ENCODE assay signal across 8 cellular contexts in the genomic region with DNA sequence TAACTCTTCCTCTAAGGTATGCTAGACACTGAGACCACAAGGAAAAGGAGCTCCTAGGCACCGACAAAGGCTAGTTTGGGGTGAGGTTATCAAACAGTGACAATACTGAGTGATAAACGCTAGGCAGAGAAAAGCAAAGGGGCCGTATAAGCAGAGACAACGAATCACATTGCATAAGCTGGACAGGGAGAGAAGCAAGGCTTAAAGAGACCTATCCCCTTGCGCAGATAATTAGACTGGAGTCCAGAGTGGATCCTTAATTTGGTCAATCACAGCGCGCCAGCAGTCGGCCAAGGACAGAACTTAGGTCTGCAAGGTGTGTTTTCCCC. TPM values are rescaled to one million over a fixed set of nuclear protein-coding genes. Genes with fewer than 3 reads are reported as not detected.
DNase-seq lines count a peak whose midpoint lies in the region; TF ChIP-seq lines count a peak whose summit lies in the region.

No MANE protein-coding gene starts in this region.

- TF ChIP-seq CTCF in H9 (conservative IDR thresholded peaks at IDR 0.05), result no peak
- TF ChIP-seq CTCF in smooth muscle cell (IDR thresholded peaks at IDR 0.05; ENCODE audit: borderline replicate concordance, insufficient read depth, poor library complexity, severe bottlenecking), result no peak

- peaks cover 7% of the 10 kb centered on the region for H3K79me1 ChIP-seq in H9 (ENCODE audit: insufficient read depth, low read depth, low read length, poor library complexity, severe bottlenecking)

- H3K36me3 Mint-ChIP-seq in H9 (ENCODE audit: insufficient read depth in 1 of 3, low read depth in 3 of 3), result peaks cover 16 to 30% (median 27%) of the 10 kb centered on the region in 3 experiments; a peak in 6 of 7 replicates
- H3K36me3 Mint-ChIP-seq in activated T-helper 2 cell treated with anti-CD3 and anti-CD28 coated beads, Interferon-gamma antibody, Interleukin-2, Interleukin-4, amounts not matched to agents 10 μg/mL and 5 μg/mL and 100 μg/mL, durations not matched to agents 14 hours and 24 hours and 36 hours (ENCODE audit: low read depth), result peaks cover 35% of the 10 kb centered on the region

- H2AFZ ChIP-seq in ACC112 (ENCODE audit: low read length, unreplicated experiment) (peak overlapping the region; percentile 75), H9 (ENCODE audit: low read length) (no peak overlapping the region), smooth muscle cell (ENCODE audit: low read depth) (peak overlapping the region; percentile 88)

- peak overlapping the region; percentile 99 to 100 for H3K4me3 Mint-ChIP-seq in H9
- H3K4me3 Mint-ChIP-seq in activated T-helper 2 cell treated with anti-CD3 and anti-CD28 coated beads, Interferon-gamma antibody, Interleukin-2, Interleukin-4, amounts not matched to agents 10 μg/mL and 5 μg/mL and 100 μg/mL, durations not matched to agents 14 hours and 24 hours and 36 hours (ENCODE audit: low read depth), result peak overlapping the region; percentile 99

- peaks cover 3% of the 10 kb centered on the region for H3F3A ChIP-seq in smooth muscle cell (ENCODE audit: low read depth)

- H4K20me1 ChIP-seq in H9 (ENCODE audit: control insufficient read depth, insufficient read depth, insufficient read length) (no peaks in the 10 kb centered on the region), smooth muscle cell (ENCODE audit: low read depth) (peaks cover 16% of the 10 kb centered on the region)

- no peak for DNase-seq in H9
- no peak for DNase-seq in activated T-helper 2 cell treated with anti-CD3 and anti-CD28 coated beads, Interferon-gamma antibody, Interleukin-2, Interleukin-4, amounts not matched to agents 10 μg/mL and 5 μg/mL and 100 μg/mL, durations not matched to agents 14 hours and 24 hours and 36 hours (ENCODE audit: low spot score)
- DNase-seq in smooth muscle cell (lab: John Stamatoyannopoulos, UW; ENCODE audit: unreplicated experiment), result no peak
- no peak for DNase-seq in activated CD8-positive, alpha-beta memory T cell treated with anti-CD3 and anti-CD28 coated beads, Interleukin-2, amount 50 U/mL, for 48 hours
- no peak for DNase-seq in D341Med (ENCODE audit: low spot score)
- DNase-seq in activated CD4-positive, alpha-beta T cell treated with anti-CD3 and anti-CD28 coated beads, Interleukin-2, amount 50 U/mL, for 48 hours, result no peak

- H2BK12ac ChIP-seq in H9 (ENCODE audit: insufficient read length, low read depth, low read length), result no peak overlapping the region

- H4K5ac ChIP-seq in H9 (ENCODE audit: insufficient read length, low read depth, low read length), result peak overlapping the region; percentile 45

- H3K9ac ChIP-seq in H9 (ENCODE audit: extremely low read depth, insufficient read length, low read length), result peak overlapping the region; percentile 93
- peak overlapping the region; percentile 99 for H3K9ac ChIP-seq in smooth muscle cell (ENCODE audit: low read depth)

- H3K27me3 ChIP-seq in ACC112 (ENCODE audit: insufficient read depth, low read length) (no peaks in the 10 kb centered on the region), H9 (ENCODE audit: insufficient read depth, low read length) (no peaks in the 10 kb centered on the region), smooth muscle cell (ENCODE audit: low read depth) (no peaks in the 10 kb centered on the region)

- H3K9me3 Mint-ChIP-seq in H9, result no peaks in the 10 kb centered on the region
- H3K9me3 Mint-ChIP-seq in activated T-helper 2 cell treated with anti-CD3 and anti-CD28 coated beads, Interferon-gamma antibody, Interleukin-2, Interleukin-4, amounts not matched to agents 10 μg/mL and 5 μg/mL and 100 μg/mL, durations not matched to agents 14 hours and 24 hours and 36 hours, result no peaks in the 10 kb centered on the region

- H3K79me2 ChIP-seq in ACC112 (ENCODE audit: control insufficient read depth, insufficient read depth, low read length, unreplicated experiment) (peaks cover 36% of the 10 kb centered on the region), H9 (ENCODE audit: insufficient read depth, low read length) (peaks cover 9% of the 10 kb centered on the region), smooth muscle cell (ENCODE audit: low read depth) (peaks cover 56% of the 10 kb centered on the region)

- no peak overlapping the region for H2AK5ac ChIP-seq in H9 (ENCODE audit: insufficient read length, low read length)

- H3K14ac ChIP-seq in H9 (ENCODE audit: insufficient read depth, low read length), result peak overlapping the region; percentile 85

- H3K27ac ChIP-seq in ACC112 (ENCODE audit: low read depth, low read length) (peak overlapping the region; percentile 82), H9 (ENCODE audit: insufficient read length, low read depth, low read length) (no peak overlapping the region), smooth muscle cell (ENCODE audit: low read depth) (peak overlapping the region; percentile 93)

- H3K4ac ChIP-seq in H9 (ENCODE audit: low read depth, low read length), result no peak overlapping the region

- H3K18ac ChIP-seq in H9 (ENCODE audit: insufficient read length, low read depth, low read length), result peak overlapping the region; percentile 98

- H4K8ac ChIP-seq in H9 (replicated peaks; ENCODE audit: insufficient read length, low read depth, low read length), result no peak overlapping the region

- H3K36me3 ChIP-seq in ACC112 (ENCODE audit: insufficient read depth, low read length) (peaks cover 16% of the 10 kb centered on the region; the same call in 1 of the 2 replicates), smooth muscle cell (ENCODE audit: low read depth) (peaks cover 9% of the 10 kb centered on the region)

- no peak overlapping the region for H3K23ac ChIP-seq in H9 (ENCODE audit: insufficient read length, low read depth, low read length)

- no peak overlapping the region for H2BK15ac ChIP-seq in H9 (ENCODE audit: low read depth, low read length)

- no CpG with 5 or more reads among the region's 8 CpGs for WGBS in H9 (ENCODE audit: extremely low coverage, insufficient read length, low lambda C conversion rate)
- WGBS in smooth muscle cell (ENCODE audit: low lambda C conversion rate), result 2% methylated on average over 8 of the region's 8 CpGs

- H3K56ac ChIP-seq in H9 (ENCODE audit: insufficient read length, low read depth, low read length), result no peak overlapping the region

- no peaks in the 10 kb centered on the region; the same call in none of the 2 replicates for H3K27me3 Mint-ChIP-seq in H9 (ENCODE audit: low read depth)
- H3K27me3 Mint-ChIP-seq in activated T-helper 2 cell treated with anti-CD3 and anti-CD28 coated beads, Interferon-gamma antibody, Interleukin-2, Interleukin-4, amounts not matched to agents 10 μg/mL and 5 μg/mL and 100 μg/mL, durations not matched to agents 14 hours and 24 hours and 36 hours (ENCODE audit: low read depth), result no peaks in the 10 kb centered on the region

- H3T11ph ChIP-seq in H9 (ENCODE audit: low read length), result no peak overlapping the region

- H3K4me3 ChIP-seq in ACC112 (ENCODE audit: low read depth, low read length) (peak overlapping the region; percentile 96), iPS-11a (ENCODE audit: low read depth, low read length) (peak overlapping the region; percentile 95), smooth muscle cell (peak overlapping the region; percentile 85)

- H4K91ac ChIP-seq in H9 (ENCODE audit: insufficient read length, low read depth, low read length), result peak overlapping the region; percentile 6

- H3K23me2 ChIP-seq in H9 (ENCODE audit: insufficient read length, low read depth, low read length, poor library complexity, severe bottlenecking), result peaks cover 5% of the 10 kb centered on the region

- H3K4me1 ChIP-seq in ACC112 (ENCODE audit: control insufficient read depth, insufficient read depth, low read length, unreplicated experiment) (peaks cover 5% of the 10 kb centered on the region), H9 (ENCODE audit: insufficient read depth, low read length) (no peaks in the 10 kb centered on the region), smooth muscle cell (ENCODE audit: low read depth) (peaks cover 11% of the 10 kb centered on the region)

- H2BK5ac ChIP-seq in H9 (ENCODE audit: insufficient read length, low read length), result no peak overlapping the region

- H3K9me3 ChIP-seq in H9 (ENCODE audit: control insufficient read depth, low read depth, low read length) (no peaks in the 10 kb centered on the region), smooth muscle cell (replicated peaks; ENCODE audit: low read depth) (no peaks in the 10 kb centered on the region)

- intact Hi-C loops in activated T-helper 2 cell treated with anti-CD3 and anti-CD28 coated beads, Interferon-gamma antibody, Interleukin-2, Interleukin-4, amounts not matched to agents 10 μg/mL and 5 μg/mL and 100 μg/mL, durations not matched to agents 14 hours and 24 hours and 36 hours (cut with micrococcal nuclease), result loop anchor here (1.0 kb wide), 6 partner anchors 51 to 214 kb away; a partner anchor contains a TSS

- no peak overlapping the region for H2BK120ac ChIP-seq in H9 (ENCODE audit: low read depth, low read length, poor library complexity, severe bottlenecking)

- peak overlapping the region; percentile 99 to 100 (median 99) for H3K27ac Mint-ChIP-seq in H9
- peak overlapping the region; percentile 99 for H3K27ac Mint-ChIP-seq in activated T-helper 2 cell treated with anti-CD3 and anti-CD28 coated beads, Interferon-gamma antibody, Interleukin-2, Interleukin-4, amounts not matched to agents 10 μg/mL and 5 μg/mL and 100 μg/mL, durations not matched to agents 14 hours and 24 hours and 36 hours

- H3K4me2 ChIP-seq in H9 (ENCODE audit: insufficient read depth, insufficient read length, low read length) (peak overlapping the region; percentile 100), smooth muscle cell (peak overlapping the region; percentile 83)

- peaks cover 5 to 7% of the 10 kb centered on the region in 2 experiments; a peak in 3 of 4 replicates for H3K4me1 Mint-ChIP-seq in H9
- H3K4me1 Mint-ChIP-seq in activated T-helper 2 cell treated with anti-CD3 and anti-CD28 coated beads, Interferon-gamma antibody, Interleukin-2, Interleukin-4, amounts not matched to agents 10 μg/mL and 5 μg/mL and 100 μg/mL, durations not matched to agents 14 hours and 24 hours and 36 hours (ENCODE audit: low read depth), result peaks cover 30% of the 10 kb centered on the region

- no peak overlapping the region for H2BK20ac ChIP-seq in H9 (ENCODE audit: low read depth, low read length, poor library complexity, severe bottlenecking)

RNA-seq across cellular contexts. Expression of a gene that starts 0.5 kb away (rescaled TPM):
- total RNA-seq in H9 (2021) (26.3 and 26.9 TPM in 2 replicates), smooth muscle cell (17.4 and 18.8 TPM in 2 replicates)
- 27.6 and 28.3 TPM in 2 replicates for total RNA-seq in activated T-helper 2 cell treated with anti-CD3 and anti-CD28 coated beads, Interferon-gamma antibody, Interleukin-2, Interleukin-4, amounts not matched to agents 10 μg/mL and 5 μg/mL and 100 μg/mL, durations not matched to agents 14 hours and 24 hours and 36 hours
- 13.7 and 15.1 TPM in 2 replicates for polyA plus RNA-seq in smooth muscle cell

RNA-seq across cellular contexts. Expression of a gene that starts 50.9 kb away (rescaled TPM):
- total RNA-seq in H9 (2021), result 217 and 218 TPM in 2 replicates
- total RNA-seq in activated T-helper 2 cell treated with anti-CD3 and anti-CD28 coated beads, Interferon-gamma antibody, Interleukin-2, Interleukin-4, amounts not matched to agents 10 μg/mL and 5 μg/mL and 100 μg/mL, durations not matched to agents 14 hours and 24 hours and 36 hours, result 257 and 259 TPM in 2 replicates
- 151 and 161 TPM in 2 replicates for total RNA-seq in smooth muscle cell
- 141 and 152 TPM in 2 replicates for polyA plus RNA-seq in smooth muscle cell
